Comparison of ENCODE assay signal across 19 cellular contexts in the genomic region with DNA sequence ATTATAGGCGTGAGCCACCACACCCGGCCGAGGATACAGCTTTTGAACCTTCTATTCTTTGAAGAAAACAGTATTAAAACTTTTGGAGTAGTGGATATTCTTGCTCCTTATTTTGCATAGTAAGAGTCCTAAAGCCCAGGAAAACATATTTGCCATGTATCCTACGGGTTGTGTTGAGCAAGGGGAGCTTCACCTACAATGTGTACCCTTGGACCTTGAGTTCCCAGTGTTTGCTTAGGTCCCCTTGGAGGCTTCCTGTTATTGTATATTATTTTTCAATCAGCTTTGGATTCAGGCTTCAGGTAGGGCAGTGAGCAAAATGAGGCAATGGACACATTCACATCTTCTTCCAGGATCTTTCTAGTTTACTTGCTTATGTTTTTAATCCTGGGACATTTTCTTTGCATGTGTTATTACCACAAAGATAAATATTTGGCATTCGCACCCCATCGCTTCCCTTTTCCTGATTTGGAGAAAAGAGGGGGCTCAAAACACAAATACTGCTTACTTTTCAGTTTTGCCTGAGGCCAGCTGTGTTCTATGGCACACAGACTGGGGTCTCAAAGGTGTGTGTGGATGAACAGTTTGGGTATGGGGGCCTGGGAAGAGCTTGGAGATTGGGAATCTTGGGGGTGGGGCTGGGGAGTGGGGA.
DNase-seq lines count a peak whose midpoint lies in the region; ATAC-seq and TF ChIP-seq lines count a peak whose summit lies in the region.
"Had no signal": no experiment of that assay in that cellular context is flagged by ENCODE, and none has a peak within 500 bp of the region (broad histone marks: within the 10 kb centered on the region; RNA-seq: fewer than 3 reads in every experiment).

No MANE protein-coding gene starts in this region.

- BruUV-seq in MCF 10A (replicated peaks; lab: Mats Ljungman, UMichigan) (no TSS peak), mammary epithelial cell (replicated peaks; lab: Mats Ljungman, UMichigan) (no TSS peak)

- H3K27me3 Mint-ChIP-seq in MCF 10A (ENCODE audit: insufficient read depth, unreplicated experiment), result no peaks in the 10 kb centered on the region
- peaks cover 1% of the 10 kb centered on the region for H3K27me3 Mint-ChIP-seq in HFFc6 (ENCODE audit: insufficient read depth)
- H3K27me3 Mint-ChIP-seq: stimulated activated naive CD8-positive, alpha-beta T cell treated with anti-CD3 and anti-CD28 coated beads, Interleukin-15, amount 100 ng/mL, for 72 hours had no signal

- peaks cover 36% of the 10 kb centered on the region for H3K4me1 Mint-ChIP-seq in MCF 10A (ENCODE audit: insufficient read depth, unreplicated experiment)
- H3K4me1 Mint-ChIP-seq in HFFc6 (ENCODE audit: low read depth), result peaks cover 83% of the 10 kb centered on the region

- H3K79me2 ChIP-seq in mammary epithelial cell (ENCODE audit: insufficient read depth, low read length), result peaks cover 87% of the 10 kb centered on the region
- peaks cover 90% of the 10 kb centered on the region for H3K79me2 ChIP-seq in osteoblast (ENCODE audit: insufficient read depth, low read length)

- H3K4me1 ChIP-seq in mammary epithelial cell (ENCODE audit: insufficient read depth, low read length) (peaks cover 18% of the 10 kb centered on the region), osteoblast (ENCODE audit: insufficient read depth, low read length) (peaks cover 66% of the 10 kb centered on the region), uterus (peaks cover 10 to 29% of the 10 kb centered on the region in 2 donors)

- H3K27me3 ChIP-seq in mammary epithelial cell (ENCODE audit: insufficient read depth, low read length), result no peaks in the 10 kb centered on the region
- H3K27me3 ChIP-seq in osteoblast (ENCODE audit: insufficient read depth, low read length), result no peaks in the 10 kb centered on the region
- H3K27me3 ChIP-seq in uterus, result no peaks in the 10 kb centered on the region
- H3K27me3 ChIP-seq: adrenal gland, heart right ventricle had no signal

- TF ChIP-seq CTCF in MCF 10A (IDR thresholded peaks at IDR 0.05; ENCODE audit: unreplicated experiment), result no peak
- no peak for TF ChIP-seq CTCF in mammary epithelial cell (conservative IDR thresholded peaks at IDR 0.05 in 1 of 2, IDR thresholded peaks at IDR 0.05 in 1 of 2; ENCODE audit: extremely low read depth in 1 of 2, insufficient read depth in 1 of 2, low read depth in 1 of 2, low read length in 2 of 2)
- TF ChIP-seq CTCF in osteoblast (IDR thresholded peaks at IDR 0.05; ENCODE audit: extremely low read depth, low read depth, low read length), result no peak
- TF ChIP-seq CTCF in uterus (IDR thresholded peaks at IDR 0.05), result no peak
- TF ChIP-seq CTCF in HFFc6 (IDR thresholded peaks at IDR 0.05), result no peak

- 98% methylated on average over 6 of the region's 6 CpGs for WGBS in mammary epithelial cell (ENCODE audit: low coverage, missing lambda C conversion rate)

- POLR2A ChIA-PET in MCF 10A (lab: Yijun Ruan, JAX), result interaction anchor here (0.6 to 5.3 kb wide), 10 partner anchors 10 to 316 kb away, joined by 3 to 86 read pairs (median 6); no protein-coding TSS in a partner anchor

- intact Hi-C loops in MCF 10A (cut with micrococcal nuclease) (loop anchor here (10.0 kb wide), 1 partner anchor 177 kb away; no protein-coding TSS in a partner anchor), mammary epithelial cell (cut with micrococcal nuclease) (loop anchor here (2.0 to 5.0 kb wide), 2 partner anchors 41 to 87 kb away; no protein-coding TSS in a partner anchor), uterus (cut with DNase I; ENCODE audit: low total_unique reads) (no loop called here)

- H3K4me2 ChIP-seq in mammary epithelial cell (ENCODE audit: insufficient read depth, low read depth, low read length) (no peak overlapping the region), osteoblast (ENCODE audit: insufficient read depth, low read length) (no peak overlapping the region)

- no peaks in the 10 kb centered on the region for H3K9me3 ChIP-seq in mammary epithelial cell (replicated peaks; ENCODE audit: insufficient read depth, low read length)
- no peaks in the 10 kb centered on the region for H3K9me3 ChIP-seq in osteoblast (ENCODE audit: low read depth, low read length)
- H3K9me3 ChIP-seq in uterus, result no peaks in the 10 kb centered on the region
- H3K9me3 ChIP-seq: adrenal gland, heart right ventricle had no signal

- DNase-seq in MCF 10A (ENCODE audit: unreplicated experiment) (no peak), mammary epithelial cell (no peak), epithelial cell of prostate (ENCODE audit: low read depth, low spot score) (no peak), osteoblast (ENCODE audit: insufficient read length, low spot score, missing footprints) (no peak), uterus (no peak), HFFc6 (no peak), NCI-H1105 treated with DMSO at 0.1 percent for 48 hours (lab: John Stamatoyannopoulos, UW) (no peak)
- DNase-seq: activated CD8-positive, alpha-beta T cell treated with anti-CD3 and anti-CD28 coated beads, Interleukin-2, amount 10 ng/mL, durations not matched to agents 7 days and 5 days; adrenal gland; erythroblast; GOT3; heart right ventricle; NCI-H1930; NCI-H526 treated with DMSO at 0.1 percent for 48 hours; stimulated activated naive CD8-positive, alpha-beta T cell treated with anti-CD3 and anti-CD28 coated beads, Interleukin-15, amount 100 ng/mL, for 72 hours had no signal

- no peak overlapping the region for H3K4me3 Mint-ChIP-seq in MCF 10A (ENCODE audit: unreplicated experiment)
- H3K4me3 Mint-ChIP-seq in HFFc6, result no peak overlapping the region
- H3K4me3 Mint-ChIP-seq: activated CD8-positive, alpha-beta T cell treated with anti-CD3 and anti-CD28 coated beads, Interleukin-2, amount 10 ng/mL, durations not matched to agents 7 days and 5 days; activated T-helper 1 cell treated with anti-CD3 and anti-CD28 coated beads, Interleukin-12 subunit alpha, Interleukin-12 subunit beta, Interleukin-2, Interleukin-4 antibody, amounts not matched to agents 30 ng/mL and 10 ng/mL and 1 ng/mL, durations not matched to agents 14 hours and 24 hours and 36 hours; stimulated activated naive CD8-positive, alpha-beta T cell treated with anti-CD3 and anti-CD28 coated beads, Interleukin-15, amount 100 ng/mL, for 72 hours had no signal

- in situ Hi-C loops in mammary epithelial cell (cut with MboI; ENCODE audit: low sequenced_read_pairs in 2 of 2), result no loop called here

- CTCF ChIA-PET in MCF 10A (lab: Yijun Ruan, JAX) (interaction anchor here (0.6 to 1.4 kb wide), 6 partner anchors 10 to 87 kb away, joined by 3 to 5 read pairs (median 4); no protein-coding TSS in a partner anchor), mammary epithelial cell (lab: Charles Lee; ENCODE audit: low non-redundant PET) (no interaction called here)

- TF ChIP-seq POLR2A in uterus (IDR thresholded peaks at IDR 0.05), result no peak

- H3K36me3 Mint-ChIP-seq in MCF 10A (ENCODE audit: insufficient read depth, unreplicated experiment), result peaks cover 71% of the 10 kb centered on the region
- peaks cover 25% of the 10 kb centered on the region for H3K36me3 Mint-ChIP-seq in HFFc6 (ENCODE audit: low read depth)

- H3K4me3 ChIP-seq in mammary epithelial cell (replicated peaks in 1 of 3; ENCODE audit: insufficient read depth in 1 of 3, low read depth in 2 of 3, low read length in 3 of 3), result no peak overlapping the region
- H3K4me3 ChIP-seq in osteoblast (ENCODE audit: insufficient read depth, low read length), result no peak overlapping the region
- H3K4me3 ChIP-seq in uterus, result no peak overlapping the region
- H3K4me3 ChIP-seq: adrenal gland, heart right ventricle had no signal

- peak overlapping the region; percentile 99 for H3K27ac Mint-ChIP-seq in MCF 10A (ENCODE audit: low read depth, unreplicated experiment)
- H3K27ac Mint-ChIP-seq in HFFc6, result no peak overlapping the region
- H3K27ac Mint-ChIP-seq: activated CD8-positive, alpha-beta T cell treated with anti-CD3 and anti-CD28 coated beads, Interleukin-2, amount 10 ng/mL, durations not matched to agents 7 days and 5 days; activated T-helper 1 cell treated with anti-CD3 and anti-CD28 coated beads, Interleukin-12 subunit alpha, Interleukin-12 subunit beta, Interleukin-2, Interleukin-4 antibody, amounts not matched to agents 30 ng/mL and 10 ng/mL and 1 ng/mL, durations not matched to agents 14 hours and 24 hours and 36 hours had no signal

- dilution Hi-C loops in mammary epithelial cell (cut with HindIII; ENCODE audit: low sequenced_read_pairs), result no loop called here

- H3K9me3 Mint-ChIP-seq in MCF 10A (ENCODE audit: unreplicated experiment), result no peaks in the 10 kb centered on the region
- H3K9me3 Mint-ChIP-seq in HFFc6, result no peaks in the 10 kb centered on the region
- H3K9me3 Mint-ChIP-seq: activated T-helper 1 cell treated with anti-CD3 and anti-CD28 coated beads, Interleukin-12 subunit alpha, Interleukin-12 subunit beta, Interleukin-2, Interleukin-4 antibody, amounts not matched to agents 30 ng/mL and 10 ng/mL and 1 ng/mL, durations not matched to agents 14 hours and 24 hours and 36 hours; stimulated activated naive CD8-positive, alpha-beta T cell treated with anti-CD3 and anti-CD28 coated beads, Interleukin-15, amount 100 ng/mL, for 72 hours had no signal

- H2AFZ ChIP-seq in mammary epithelial cell (ENCODE audit: low read depth, low read length), result no peak overlapping the region
- H2AFZ ChIP-seq in osteoblast (ENCODE audit: low read length), result no peak overlapping the region

- peaks cover 8% of the 10 kb centered on the region for H3K36me3 ChIP-seq in mammary epithelial cell (ENCODE audit: insufficient read depth, low read length)
- peaks cover 21% of the 10 kb centered on the region for H3K36me3 ChIP-seq in osteoblast (ENCODE audit: insufficient read depth, low read length)
- H3K36me3 ChIP-seq in uterus, result no peaks in the 10 kb centered on the region

- H3K9ac ChIP-seq in mammary epithelial cell (ENCODE audit: insufficient read depth, low read length), result no peak overlapping the region

- H4K20me1 ChIP-seq in mammary epithelial cell (ENCODE audit: insufficient read depth, low read length) (no peaks in the 10 kb centered on the region), osteoblast (ENCODE audit: insufficient read depth, low read length) (peaks cover 41% of the 10 kb centered on the region)

- H3K27ac ChIP-seq in mammary epithelial cell (ENCODE audit: insufficient read depth, low read depth, low read length), result no peak overlapping the region
- peak overlapping the region; percentile 63 for H3K27ac ChIP-seq in epithelial cell of prostate
- H3K27ac ChIP-seq in osteoblast (ENCODE audit: low read depth, low read length), result peak overlapping the region; percentile 87
- peak overlapping the region; percentile 5 to 75 for H3K27ac ChIP-seq in uterus
- H3K27ac ChIP-seq: 22Rv1, C4-2B had no signal

- no peak for ATAC-seq in GM19397 (IDR thresholded peaks at IDR 0.05; ENCODE audit: unreplicated experiment)
- ATAC-seq: activated CD8-positive, alpha-beta T cell treated with anti-CD3 and anti-CD28 coated beads, Interleukin-2, amount 10 ng/mL, durations not matched to agents 7 days and 5 days; heart right ventricle; stimulated activated naive CD8-positive, alpha-beta T cell treated with anti-CD3 and anti-CD28 coated beads, Interleukin-15, amount 100 ng/mL, for 72 hours had no signal
